Comparison of ENCODE assay signal across 14 cellular contexts in genomic region chr16:24999856-25000447, GRCh38. TPM values are rescaled to one million over a fixed set of nuclear protein-coding genes. Genes with fewer than 3 reads are reported as not detected.
DNase-seq lines count a peak whose midpoint lies in the region; ATAC-seq and TF ChIP-seq lines count a peak whose summit lies in the region.
"Had no signal": no experiment of that assay in that cellular context is flagged by ENCODE, and none has a peak within 500 bp of the region (broad histone marks: within the 10 kb centered on the region; RNA-seq: fewer than 3 reads in every experiment).

No MANE protein-coding gene starts in this region.

- no peaks in the 10 kb centered on the region for H3K9me3 Mint-ChIP-seq in CD8-positive, alpha-beta memory T cell
- H3K9me3 Mint-ChIP-seq: activated T-cell treated with anti-CD3 and anti-CD28 coated beads, Interleukin-2, amount 50 U/mL, for 72 hours had no signal

- intact Hi-C loops in heart right ventricle (cut with DNase I) (no loop called here), sciatic nerve (cut with DNase I) (no loop called here)

- TF ChIP-seq CTCF in heart right ventricle (IDR thresholded peaks at IDR 0.05) = no peak

- no peaks in the 10 kb centered on the region for H3K27me3 ChIP-seq in CD8-positive, alpha-beta memory T cell (ENCODE audit: insufficient read depth, low read length, poor library complexity, severe bottlenecking)
- H3K27me3 ChIP-seq in adipocyte (replicated peaks; ENCODE audit: control insufficient read depth, insufficient read depth, low read length) (no peaks in the 10 kb centered on the region), heart right ventricle (no peaks in the 10 kb centered on the region)

- peaks cover 6% of the 10 kb centered on the region for H3K4me1 ChIP-seq in CD8-positive, alpha-beta memory T cell (ENCODE audit: insufficient read depth, low read length)
- H3K4me1 ChIP-seq in adipocyte (ENCODE audit: control insufficient read depth, insufficient read depth, low read length) = peaks cover 36% of the 10 kb centered on the region
- H3K4me1 ChIP-seq in heart right ventricle = peaks cover 19 to 96% (median 68%) of the 10 kb centered on the region in 9 donors

- H3K27ac Mint-ChIP-seq in CD8-positive, alpha-beta memory T cell = no peak overlapping the region
- H3K27ac Mint-ChIP-seq: activated T-cell treated with anti-CD3 and anti-CD28 coated beads, Interleukin-2, amount 50 U/mL, for 72 hours had no signal

- H3K4me1 Mint-ChIP-seq in CD8-positive, alpha-beta memory T cell = peaks cover 53 to 76% (median 72%) of the 10 kb centered on the region in 3 donors

- CTCF ChIA-PET in CD8-positive, alpha-beta memory T cell (lab: Charles Lee) = interaction anchor here (0.8 kb wide), 1 partner anchor 16 kb away, joined by 5 read pairs; the partner anchor contains the start of gene ARHGAP17

- no peaks in the 10 kb centered on the region for H3K9me3 ChIP-seq in CD8-positive, alpha-beta memory T cell (ENCODE audit: low read length)
- no peaks in the 10 kb centered on the region for H3K9me3 ChIP-seq in adipocyte (ENCODE audit: control insufficient read depth, low read length)
- no peaks in the 10 kb centered on the region for H3K9me3 ChIP-seq in heart right ventricle

- peak overlapping the region; percentile 2 for H3K27ac ChIP-seq in CD8-positive, alpha-beta memory T cell (ENCODE audit: low read depth, low read length)
- peak overlapping the region; percentile 59 to 92 (median 82) for H3K27ac ChIP-seq in heart right ventricle
- H3K27ac ChIP-seq: C4-2B had no signal

- WGBS in heart right ventricle, 2 donors = 17 to 22% methylated on average over 8 of the region's 8 CpGs

- POLR2A ChIA-PET in CD8-positive, alpha-beta memory T cell (lab: Charles Lee) = no interaction called here

- peaks cover 0 to 21% (median 5%) of the 10 kb centered on the region in 3 donors for H3K36me3 Mint-ChIP-seq in CD8-positive, alpha-beta memory T cell

- H3K4me3 Mint-ChIP-seq in CD8-positive, alpha-beta memory T cell = no peak overlapping the region
- H3K4me3 Mint-ChIP-seq: activated T-cell treated with anti-CD3 and anti-CD28 coated beads, Interleukin-2, amount 50 U/mL, for 72 hours had no signal

- H3K9ac ChIP-seq in adipocyte (ENCODE audit: low read length) = peak overlapping the region; percentile 6

- H3K27me3 Mint-ChIP-seq in CD8-positive, alpha-beta memory T cell = no peaks in the 10 kb centered on the region

- no peak for DNase-seq in CD8-positive, alpha-beta memory T cell
- DNase-seq in adipocyte (ENCODE audit: low read depth) (peak; percentile 24), heart right ventricle (peak in 1 of 2 donors; percentile 53), sciatic nerve (ENCODE audit: low spot score) (peak; percentile 31), NCI-H446 (lab: John Stamatoyannopoulos, UW) (no peak)
- DNase-seq in effector CD4-positive, alpha-beta T cell = no peak
- DNase-seq: activated T-cell treated with anti-CD3 and anti-CD28 coated beads, Interleukin-2, amount 50 U/mL, for 72 hours; Karpas-422; NCI-H2081 treated with DMSO at 0.1 percent for 48 hours; nucleus accumbens; stimulated activated CD4-positive, alpha-beta T cell treated with anti-CD3 and anti-CD28 coated beads, Interleukin-1b, Interleukin-23, amount 100 ng/mL, for 48 hours had no signal

- ATAC-seq in heart right ventricle = peak; percentile 62 to 83 (median 69)
- ATAC-seq in sciatic nerve = peak; percentile 52
- ATAC-seq in activated CD4-positive, CD25-positive, alpha-beta regulatory T cell treated with anti-CD3 and anti-CD28 coated beads, Interleukin-2, amount 50 U/mL, for 24 hours = no peak
- no peak for ATAC-seq in HG02642 (IDR thresholded peaks at IDR 0.05; ENCODE audit: poor library complexity, unreplicated experiment)
- ATAC-seq: activated T-cell treated with anti-CD3 and anti-CD28 coated beads, Interleukin-2, amount 50 U/mL, for 72 hours had no signal

- no peak overlapping the region for H3K4me3 ChIP-seq in CD8-positive, alpha-beta memory T cell (ENCODE audit: low read length)
- H3K4me3 ChIP-seq in adipocyte (ENCODE audit: low read length) (peak overlapping the region; percentile 43), heart right ventricle (peak overlapping the region in 2 of 10 donors; percentile 1 to 13)

- no peaks in the 10 kb centered on the region for H3K36me3 ChIP-seq in CD8-positive, alpha-beta memory T cell (ENCODE audit: insufficient read depth, low read length)
- H3K36me3 ChIP-seq in adipocyte (ENCODE audit: control insufficient read depth, insufficient read depth, low read length, severe bottlenecking) (no peaks in the 10 kb centered on the region), heart right ventricle (no peaks in the 10 kb centered on the region)

RNA-seq across cellular contexts. Expression of gene ARHGAP17, which starts 15.2 kb away (rescaled TPM):
- total RNA-seq in CD8-positive, alpha-beta memory T cell = 10 to 100 TPM; 52.6 to 58.5 TPM
- 41.7 TPM for polyA plus RNA-seq in CD8-positive, alpha-beta memory T cell
- total RNA-seq in heart right ventricle = 10 to 100 TPM; 45.7 to 95.9 (median 76.2) TPM
- polyA plus RNA-seq in heart right ventricle = 10 to 100 TPM; 30.4 to 54.7 TPM
- 130 TPM for total RNA-seq in sciatic nerve

Comparison
In these comparisons a context has a peak if more than half of its experiments do, and no peak if none do; other contexts are left out.
1. DNase-seq: peak in adipocyte (single experiment) and sciatic nerve (single experiment); none in CD8-positive, alpha-beta memory T cell (0 of 5), effector CD4-positive, alpha-beta T cell (single experiment) and NCI-H446 (0 of 2).
2. ATAC-seq: peak in heart right ventricle (8 of 8) and sciatic nerve (single experiment); none in activated CD4-positive, CD25-positive, alpha-beta regulatory T cell treated with anti-CD3 and anti-CD28 coated beads, Interleukin-2, amount 50 U/mL, for 24 hours (0 of 2) and HG02642 (single experiment).